7 cellular contexts compared by ENCODE assay signal in genomic region chr2:20614201-20615045, GRCh38. TPM values are rescaled to one million over a fixed set of nuclear protein-coding genes. Genes with fewer than 3 reads are reported as not detected.
A peak's percentile ranks its signal among the peaks of the same experiment; 100 is the strongest.
DNase-seq lines count a peak whose midpoint lies in the region; ATAC-seq and TF ChIP-seq lines count a peak whose summit lies in the region.

No MANE protein-coding gene starts in this region.

- H3K4me3 Mint-ChIP-seq in T-helper 17 cell (no peak overlapping the region), HFFc6 (no peak overlapping the region)
- H3K4me3 Mint-ChIP-seq in CD4-positive, alpha-beta memory T cell, result no peak overlapping the region

- peaks cover 12 to 91% (median 74%) of the 10 kb centered on the region in 4 donors for H3K4me1 ChIP-seq in tibial artery
- H3K4me1 ChIP-seq in CD4-positive, alpha-beta memory T cell (ENCODE audit: insufficient read depth, low read length), result no peaks in the 10 kb centered on the region

- H3K27ac ChIP-seq in tibial artery, result peak overlapping the region; percentile 97 to 99
- no peak overlapping the region for H3K27ac ChIP-seq in CD4-positive, alpha-beta memory T cell (ENCODE audit: low read depth, low read length)

- DNase-seq in NAMALWA (ENCODE audit: low spot score) (peak; percentile 19), T-helper 17 cell (no peak), kidney tubule cell (ENCODE audit: low spot score) (peak; percentile 84), tibial artery (peak; percentile 69 to 90), HFFc6 (no peak)
- DNase-seq in CD4-positive, alpha-beta memory T cell, result no peak

- no peaks in the 10 kb centered on the region for H3K36me3 ChIP-seq in tibial artery
- H3K36me3 ChIP-seq in CD4-positive, alpha-beta memory T cell (ENCODE audit: insufficient read depth, low read length), result no peaks in the 10 kb centered on the region

- TF ChIP-seq CTCF in tibial artery (IDR thresholded peaks at IDR 0.05) (peak in 1 of 2 experiments; percentile 27), HFFc6 (IDR thresholded peaks at IDR 0.05) (no peak)

- intact Hi-C loops in tibial artery (cut with DNase I; ENCODE audit: low total_unique reads), result loop anchor here (5.0 kb wide), 1 partner anchor 162 kb away; no protein-coding TSS in a partner anchor
- intact Hi-C loops in CD4-positive, alpha-beta memory T cell (cut with micrococcal nuclease), result no loop called here

- POLR2A ChIA-PET in CD4-positive, alpha-beta memory T cell (lab: Charles Lee; ENCODE audit: partially characterized antibody), result interaction anchor here (1.0 kb wide), 1 partner anchor 42 kb away, joined by 3 read pairs; no protein-coding TSS in a partner anchor

- ATAC-seq in T-helper 17 cell, result no peak
- no peak for ATAC-seq in HG02588 (IDR thresholded peaks at IDR 0.05; ENCODE audit: unreplicated experiment)

- peaks cover 0 to 3% (median 0%) of the 10 kb centered on the region in 8 donors for H3K9me3 Mint-ChIP-seq in CD4-positive, alpha-beta memory T cell
- H3K9me3 Mint-ChIP-seq in HFFc6, result no peaks in the 10 kb centered on the region

- H3K9me3 ChIP-seq in T-helper 17 cell (ENCODE audit: control insufficient read depth, low read length, poor library complexity, severe bottlenecking) (no peaks in the 10 kb centered on the region), tibial artery (no peaks in the 10 kb centered on the region)
- H3K9me3 ChIP-seq in CD4-positive, alpha-beta memory T cell (ENCODE audit: control insufficient read depth in 1 of 2, low read length in 2 of 2), result no peaks in the 10 kb centered on the region

- H3K4me1 Mint-ChIP-seq in T-helper 17 cell, result peaks cover 2% of the 10 kb centered on the region
- H3K4me1 Mint-ChIP-seq in CD4-positive, alpha-beta memory T cell, result no peaks in the 10 kb centered on the region
- peaks cover 44% of the 10 kb centered on the region for H3K4me1 Mint-ChIP-seq in HFFc6 (ENCODE audit: low read depth)

- no peaks in the 10 kb centered on the region for H3K27me3 ChIP-seq in tibial artery
- no peaks in the 10 kb centered on the region for H3K27me3 ChIP-seq in CD4-positive, alpha-beta memory T cell (ENCODE audit: insufficient read depth, low read length)

- peaks cover 8% of the 10 kb centered on the region for H3K36me3 Mint-ChIP-seq in T-helper 17 cell (ENCODE audit: low read depth)
- peaks cover 22 to 26% of the 10 kb centered on the region in 2 donors for H3K36me3 Mint-ChIP-seq in CD4-positive, alpha-beta memory T cell
- H3K36me3 Mint-ChIP-seq in HFFc6 (ENCODE audit: low read depth), result no peaks in the 10 kb centered on the region

- peak overlapping the region; percentile 34 for H3K27ac Mint-ChIP-seq in T-helper 17 cell
- H3K27ac Mint-ChIP-seq in CD4-positive, alpha-beta memory T cell, result no peak overlapping the region
- no peak overlapping the region for H3K27ac Mint-ChIP-seq in HFFc6

- H3K4me3 ChIP-seq in tibial artery, result no peak overlapping the region
- H3K4me3 ChIP-seq in CD4-positive, alpha-beta memory T cell (ENCODE audit: low read length in 2 of 2), result no peak overlapping the region

- H3K27me3 Mint-ChIP-seq in T-helper 17 cell, result no peaks in the 10 kb centered on the region
- H3K27me3 Mint-ChIP-seq in CD4-positive, alpha-beta memory T cell, result no peaks in the 10 kb centered on the region
- H3K27me3 Mint-ChIP-seq in HFFc6 (ENCODE audit: insufficient read depth), result no peaks in the 10 kb centered on the region

- CTCF ChIA-PET in CD4-positive, alpha-beta memory T cell (lab: Charles Lee; ENCODE audit: partially characterized antibody), result interaction anchor here (1.1 kb wide), 1 partner anchor 28 kb away, joined by 3 read pairs; no protein-coding TSS in a partner anchor

RNA-seq across cellular contexts. Expression of gene HS1BP3, which starts 36.5 kb away (rescaled TPM):
- 10 to 100 TPM; 12.8 to 13.7 TPM for total RNA-seq in T-helper 17 cell
- 10 to 100 TPM; 20.1 TPM for total RNA-seq in CD4-positive, alpha-beta memory T cell
- polyA plus RNA-seq in CD4-positive, alpha-beta memory T cell, result 10 to 100 TPM; 16.7 to 17.5 TPM
- 10 to 100 TPM; 12.7 to 17.3 (median 15.8) TPM for total RNA-seq in HFFc6 (2021; fragmentation: NEBNext Ultra II Directional; extraction: Animal tissue kit (Norgen Biotek cat#: 25700))

RNA-seq across cellular contexts. Expression of gene GDF7, which starts 52.5 kb away (rescaled TPM):
- total RNA-seq in T-helper 17 cell, result under 1 TPM; 0.16 to 0.72 TPM
- under 1 TPM; 0.19 to 0.26 TPM for total RNA-seq in CD4-positive, alpha-beta memory T cell
- polyA plus RNA-seq in CD4-positive, alpha-beta memory T cell, result under 1 TPM; 0.04 to 0.22 TPM
- total RNA-seq in HFFc6 (2021; fragmentation: NEBNext Ultra II Directional; extraction: Animal tissue kit (Norgen Biotek cat#: 25700)), result under 1 TPM in 1 of 6 experiments, not detected in 5; 0.05 TPM

Comparison
In these comparisons a context has a peak if more than half of its experiments do, and no peak if none do; other contexts are left out.
1. DNase-seq: peak in NAMALWA (single experiment), kidney tubule cell (single experiment) and tibial artery (2 of 2); none in T-helper 17 cell (0 of 3), CD4-positive, alpha-beta memory T cell (0 of 5) and HFFc6 (single experiment).